In genomic region chr4:165096776-165097175, GRCh38 we compare ENCODE assay signal across 8 cellular contexts. TPM values are rescaled to one million over a fixed set of nuclear protein-coding genes. Genes with fewer than 3 reads are reported as not detected.
DNase-seq lines count a peak whose midpoint lies in the region; ATAC-seq and TF ChIP-seq lines count a peak whose summit lies in the region.

No MANE protein-coding gene starts in this region.

- no peak for TF ChIP-seq POLR2A in prostate gland (IDR thresholded peaks at IDR 0.05)

- DNase-seq in activated CD4-positive, alpha-beta T cell treated with anti-CD3 and anti-CD28 coated beads for 36 hours = no peak
- no peak for DNase-seq in activated CD4-positive, alpha-beta T cell treated with anti-CD3 and anti-CD28 coated beads for 1 hour
- DNase-seq in LHCN-M2 (ENCODE audit: low read depth) (peak; percentile 22), dermis blood vessel endothelial cell (peak; percentile 49), prostate gland (ENCODE audit: low spot score) (no peak), GDM1 (lab: John Stamatoyannopoulos, UW) (no peak), NCI-H524 (lab: John Stamatoyannopoulos, UW) (no peak)

- H3K27ac Mint-ChIP-seq in activated CD4-positive, alpha-beta T cell treated with anti-CD3 and anti-CD28 coated beads for 36 hours = no peak overlapping the region

- no peaks in the 10 kb centered on the region for H3K27me3 ChIP-seq in prostate gland (replicated peaks; ENCODE audit: insufficient read depth)

- POLR2A ChIA-PET in activated CD4-positive, alpha-beta T cell treated with anti-CD3 and anti-CD28 coated beads for 36 hours (lab: Charles Lee) = no interaction called here

- peaks cover 16% of the 10 kb centered on the region for H3K36me3 Mint-ChIP-seq in activated CD4-positive, alpha-beta T cell treated with anti-CD3 and anti-CD28 coated beads for 36 hours (ENCODE audit: low read depth)

- H3K36me3 ChIP-seq in prostate gland = peaks cover 0 to 3% of the 10 kb centered on the region in 2 donors

- intact Hi-C loops in activated CD4-positive, alpha-beta T cell treated with anti-CD3 and anti-CD28 coated beads for 36 hours (cut with DNase I, micrococcal nuclease) = loop anchor here (2.0 to 5.0 kb wide), 2 partner anchors 314 to 318 kb away; no protein-coding TSS in a partner anchor
- intact Hi-C loops in prostate gland (cut with DNase I) = loop anchor here (10.0 kb wide), 1 partner anchor 322 kb away; no protein-coding TSS in a partner anchor

- CTCF ChIA-PET in activated CD4-positive, alpha-beta T cell treated with anti-CD3 and anti-CD28 coated beads for 36 hours (lab: Charles Lee) = interaction anchor here (0.7 to 1.5 kb wide), 10 partner anchors 8 to 321 kb away, joined by 3 to 5 read pairs (median 4); partner anchors contain the start of gene TMEM192

- H3K4me3 Mint-ChIP-seq in activated CD4-positive, alpha-beta T cell treated with anti-CD3 and anti-CD28 coated beads for 36 hours = no peak overlapping the region

- no peaks in the 10 kb centered on the region for H3K9me3 Mint-ChIP-seq in activated CD4-positive, alpha-beta T cell treated with anti-CD3 and anti-CD28 coated beads for 36 hours (ENCODE audit: low read depth)

- no peak overlapping the region for H3K27ac ChIP-seq in prostate gland

- H3K4me1 ChIP-seq in prostate gland (replicated peaks) = no peaks in the 10 kb centered on the region

- H3K9me3 ChIP-seq in prostate gland = no peaks in the 10 kb centered on the region

- H3K4me3 ChIP-seq in prostate gland = no peak overlapping the region

- no peaks in the 10 kb centered on the region for H3K4me1 Mint-ChIP-seq in activated CD4-positive, alpha-beta T cell treated with anti-CD3 and anti-CD28 coated beads for 36 hours

- no peaks in the 10 kb centered on the region for H3K27me3 Mint-ChIP-seq in activated CD4-positive, alpha-beta T cell treated with anti-CD3 and anti-CD28 coated beads for 36 hours

- peak; percentile 16 for ATAC-seq in activated CD4-positive, alpha-beta T cell treated with anti-CD3 and anti-CD28 coated beads for 36 hours
- ATAC-seq in GM21447 (IDR thresholded peaks at IDR 0.05; ENCODE audit: unreplicated experiment) = no peak

- 63% methylated on average over 2 of the region's 2 CpGs for WGBS in prostate gland

- peak; percentile 20 to 41 (median 30) for TF ChIP-seq CTCF in prostate gland (IDR thresholded peaks at IDR 0.05)

RNA-seq across cellular contexts. Expression of gene TMEM192, which starts 15.9 kb away (rescaled TPM):
- total RNA-seq in activated CD4-positive, alpha-beta T cell treated with anti-CD3 and anti-CD28 coated beads for 36 hours = 1 to 10 TPM; 8.8 TPM
- total RNA-seq in LHCN-M2 (2014; rRNA removed) (12.5 and 14.9 TPM in 2 replicates), dermis blood vessel endothelial cell (12.9 and 20.0 TPM in 2 replicates), prostate gland (10 to 100 TPM; 22.3 to 43.3 TPM)
- 7.8 TPM for polyA plus RNA-seq in LHCN-M2 (2012)

RNA-seq across cellular contexts. Expression of gene TRIM75, which starts 43.1 kb away (rescaled TPM):
- not detected for total RNA-seq in activated CD4-positive, alpha-beta T cell treated with anti-CD3 and anti-CD28 coated beads for 36 hours
- total RNA-seq in LHCN-M2 (2014; rRNA removed) = 0.11 and 0.13 TPM in 2 replicates
- polyA plus RNA-seq in LHCN-M2 (2012) = not detected
- total RNA-seq in dermis blood vessel endothelial cell = not detected in 2 replicates
- under 1 TPM in 1 of 2 donors, not detected in 1; 0.40 TPM for total RNA-seq in prostate gland

Comparison
In these comparisons a context has a peak if more than half of its experiments do, and no peak if none do; other contexts are left out.
1. DNase-seq: peak in LHCN-M2 (single experiment) and dermis blood vessel endothelial cell (single experiment); none in activated CD4-positive, alpha-beta T cell treated with anti-CD3 and anti-CD28 coated beads for 36 hours (single experiment), activated CD4-positive, alpha-beta T cell treated with anti-CD3 and anti-CD28 coated beads for 1 hour (single experiment), prostate gland (single experiment), GDM1 (single experiment) and NCI-H524 (0 of 2).